Comparison of ENCODE assay signal across 17 cellular contexts in the genomic region with DNA sequence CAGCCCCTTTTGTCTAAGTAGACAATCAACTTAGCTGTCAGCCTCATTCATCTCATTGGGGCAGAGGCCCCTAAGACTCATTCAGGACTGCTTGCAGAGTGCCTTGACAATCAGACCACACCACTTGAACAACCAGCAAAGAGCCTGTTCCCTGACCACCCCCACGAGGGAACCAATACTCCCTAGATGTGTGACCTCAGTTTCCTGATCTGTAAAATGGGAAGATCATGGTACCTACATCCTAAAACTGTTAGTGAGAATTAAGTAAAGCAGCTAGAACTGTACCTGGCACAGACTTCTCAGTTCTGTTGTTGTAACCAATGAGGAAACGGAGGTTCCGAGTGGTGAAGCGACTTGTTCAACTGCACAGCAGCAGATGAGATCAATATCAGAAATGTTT.
"Had no signal": no experiment of that assay in that cellular context is flagged by ENCODE, and none has a peak within 500 bp of the region (broad histone marks: within the 10 kb centered on the region; RNA-seq: fewer than 3 reads in every experiment).

No MANE protein-coding gene starts in this region.

- H3K27me3 ChIP-seq: body of pancreas, colonic mucosa had no signal

- H3K4me3 Mint-ChIP-seq: activated T-cell treated with anti-CD3 and anti-CD28 coated beads, Interleukin-2, amount 50 U/mL, for 24 hours had no signal

- H3K9me3 Mint-ChIP-seq: activated naive CD8-positive, alpha-beta T cell treated with anti-CD3 and anti-CD28 coated beads for 36 hours; activated T-cell treated with anti-CD3 and anti-CD28 coated beads, Interleukin-2, amount 50 U/mL, for 24 hours had no signal

- ATAC-seq: body of pancreas, right cardiac atrium had no signal

- H3K9me3 ChIP-seq: body of pancreas, colonic mucosa, esophagus muscularis mucosa, prostate gland, thoracic aorta had no signal

- H3K27ac ChIP-seq: body of pancreas, colonic mucosa, esophagus muscularis mucosa, thoracic aorta had no signal

- H3K27ac Mint-ChIP-seq: activated naive CD8-positive, alpha-beta T cell treated with anti-CD3 and anti-CD28 coated beads for 36 hours had no signal

- DNase-seq: activated CD4-positive, alpha-beta T cell treated with anti-CD3 and anti-CD28 coated beads, Interleukin-2, amount 50 U/mL, for 48 hours; activated CD4-positive, CD25-positive, alpha-beta regulatory T cell treated with anti-CD3 and anti-CD28 coated beads, Interleukin-2, amount 50 U/mL, for 72 hours; activated gamma-delta T cell; activated naive CD8-positive, alpha-beta T cell treated with anti-CD3 and anti-CD28 coated beads for 36 hours; activated T-cell treated with anti-CD3 and anti-CD28 coated beads, Interleukin-2, amount 50 U/mL, for 24 hours; amygdala; body of pancreas; central memory CD4-positive, alpha-beta T cell; colonic mucosa; hippocampal formation; mesendoderm; right cardiac atrium; small intestine; T-helper 9 cell had no signal
